Comparison of ENCODE assay signal across 21 cellular contexts in the genomic region with DNA sequence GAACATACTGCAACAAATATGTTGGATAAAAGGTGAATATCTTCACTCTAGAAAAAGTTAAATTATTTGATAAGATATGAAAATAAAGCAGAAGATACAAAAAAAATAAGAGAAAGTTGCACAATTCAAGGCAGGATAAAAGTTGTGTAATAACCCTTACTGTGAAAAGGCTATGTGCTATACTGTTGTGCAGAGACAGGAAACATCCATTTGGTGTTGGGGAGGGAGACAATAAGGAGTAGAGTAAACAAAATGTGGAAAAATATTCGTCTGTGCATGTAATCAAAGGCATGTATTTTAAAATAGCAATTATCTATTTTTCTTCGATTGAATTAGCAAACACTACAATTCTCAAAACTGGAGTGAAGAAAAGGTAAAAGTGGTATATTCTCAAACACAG. TPM values are rescaled to one million over a fixed set of nuclear protein-coding genes. Genes with fewer than 3 reads are reported as not detected.
"Had no signal": no experiment of that assay in that cellular context is flagged by ENCODE, and none has a peak within 500 bp of the region (broad histone marks: within the 10 kb centered on the region; RNA-seq: fewer than 3 reads in every experiment).

No MANE protein-coding gene starts in this region.

- ATAC-seq: stimulated activated naive CD8-positive, alpha-beta T cell treated with anti-CD3 and anti-CD28 coated beads, Interleukin-15, Interleukin-2, amounts not matched to agents 100 U/mL and 50 U/mL, for 24 hours; T-helper 17 cell had no signal

- H3K4me1 ChIP-seq: adrenal gland, left ventricle myocardium inferior, tibial artery had no signal

- FAIRE-seq: colon, urothelium cell line had no signal

- DNase-seq: activated CD4-positive, alpha-beta T cell treated with anti-CD3 and anti-CD28 coated beads, Interleukin-2, amount 50 U/mL, for 4 hours; activated gamma-delta T cell; adrenal gland; dorsolateral prefrontal cortex; kidney glomerular epithelial cell; left ventricle myocardium inferior; mammary epithelial cell; midbrain; nephron progenitor cell; nucleus accumbens; stimulated activated CD4-positive, alpha-beta T cell treated with anti-CD3 and anti-CD28 coated beads, Interleukin-12 subunit alpha, Interleukin-12 subunit beta, amount 100 ng/mL, for 4 hours; stimulated activated CD4-positive, alpha-beta T cell treated with anti-CD3 and anti-CD28 coated beads, Interleukin-1b, Interleukin-23, amount 100 ng/mL, for 48 hours; stimulated activated naive CD8-positive, alpha-beta T cell treated with anti-CD3 and anti-CD28 coated beads, Interleukin-15, Interleukin-2, amounts not matched to agents 100 U/mL and 50 U/mL, for 24 hours; substantia nigra; T-helper 17 cell; tibial artery; WERI-Rb-1 had no signal

- H3K27me3 ChIP-seq: adrenal gland, tibial artery had no signal

- H3K27ac Mint-ChIP-seq: activated naive CD4-positive, alpha-beta T cell treated with anti-CD3 and anti-CD28 coated beads, Interleukin-2, amount 50 U/mL, for 24 hours; nephron progenitor cell; T-helper 17 cell had no signal

- H3K4me3 Mint-ChIP-seq: activated naive CD4-positive, alpha-beta T cell treated with anti-CD3 and anti-CD28 coated beads, Interleukin-2, amount 50 U/mL, for 24 hours; nephron progenitor cell; T-helper 17 cell had no signal

- H3K9me3 ChIP-seq: adrenal gland, left ventricle myocardium inferior, tibial artery had no signal

- H3K36me3 Mint-ChIP-seq: activated naive CD4-positive, alpha-beta T cell treated with anti-CD3 and anti-CD28 coated beads, Interleukin-2, amount 50 U/mL, for 24 hours had no signal

- H3K36me3 ChIP-seq: adrenal gland, left ventricle myocardium inferior, tibial artery, WERI-Rb-1 had no signal

- H3K9me3 Mint-ChIP-seq: activated naive CD4-positive, alpha-beta T cell treated with anti-CD3 and anti-CD28 coated beads, Interleukin-2, amount 50 U/mL, for 24 hours; nephron progenitor cell had no signal

- H3K4me3 ChIP-seq: adrenal gland, dorsolateral prefrontal cortex, left ventricle myocardium inferior, tibial artery had no signal

- H3K27ac ChIP-seq: adrenal gland, dorsolateral prefrontal cortex, left ventricle myocardium inferior, tibial artery, WERI-Rb-1 had no signal

- H3K4me1 Mint-ChIP-seq: nephron progenitor cell had no signal

RNA-seq across cellular contexts. Expression of a gene that starts 34.8 kb away (rescaled TPM):
- total RNA-seq: frontal cortex, T-helper 17 cell had no signal
